ENCODE assay signal across 1 cellular context in genomic region chr19:14413355-14413754, GRCh38.
TF ChIP-seq lines count a peak whose summit lies in the region.

No MANE protein-coding gene starts in this region.

TF ChIP-seq in HEK293, 187 proteins besides CTCF, POLR2A, EP300 and RAD21 (continued from another document):
- TF ChIP-seq ZNF280C (tag by site-specific recombination; IDR thresholded peaks at IDR 0.05), result no peak
- peak; percentile 57 for TF ChIP-seq EGR2 (tag by site-specific recombination; IDR thresholded peaks at IDR 0.05; ENCODE audit: low read depth)
- TF ChIP-seq ZFHX2 (tag by site-specific recombination; conservative IDR thresholded peaks at IDR 0.05), result peak; percentile 69
- TF ChIP-seq GFI1B (tag by site-specific recombination; IDR thresholded peaks at IDR 0.05), result no peak
- TF ChIP-seq HIC1 (tag by site-specific recombination; IDR thresholded peaks at IDR 0.05), result 0 out of 2 replicates have a peak, but pooled peaks have one; percentile 13
TF ChIP-seq in HEK293: peak in this region for 3.
